Comparison of ENCODE assay signal across 2 cellular contexts in genomic region chr3:15387735-15388134, GRCh38.
TF ChIP-seq lines count a peak whose summit lies in the region.

No MANE protein-coding gene starts in this region.

TF ChIP-seq in SK-N-SH treated with all-trans-retinoic acid at 6 μM for 48 hours, 23 proteins besides CTCF, POLR2A, EP300 and RAD21:
- TF ChIP-seq PATZ1 (CRISPR knock-in tag; IDR thresholded peaks at IDR 0.05; ENCODE audit: borderline replicate concordance) (no peak), GLIS3 (CRISPR knock-in tag; IDR thresholded peaks at IDR 0.05) (no peak), ZFP30 (CRISPR knock-in tag; IDR thresholded peaks at IDR 0.05) (no peak), TSHZ2 (CRISPR knock-in tag; IDR thresholded peaks at IDR 0.05) (no peak), PPARA (CRISPR knock-in tag; IDR thresholded peaks at IDR 0.05; ENCODE audit: borderline replicate concordance) (no peak), RARB (CRISPR knock-in tag; IDR thresholded peaks at IDR 0.05) (no peak), SNAI2 (CRISPR knock-in tag; IDR thresholded peaks at IDR 0.05) (no peak), BACH2 (CRISPR knock-in tag; IDR thresholded peaks at IDR 0.05; ENCODE audit: borderline replicate concordance) (no peak), ZNF70 (CRISPR knock-in tag; IDR thresholded peaks at IDR 0.05) (no peak), TCF4 (CRISPR knock-in tag; IDR thresholded peaks at IDR 0.05; ENCODE audit: borderline replicate concordance) (no peak)

TF ChIP-seq in HepG2, 621 proteins besides CTCF, POLR2A, EP300 and RAD21:
- TF ChIP-seq POGZ (CRISPR knock-in tag; IDR thresholded peaks at IDR 0.05) (no peak), ZNF609 (CRISPR knock-in tag; IDR thresholded peaks at IDR 0.05; ENCODE audit: borderline replicate concordance) (no peak), MATR3 (CRISPR knock-in tag; IDR thresholded peaks at IDR 0.05) (no peak), ISL2 (CRISPR knock-in tag; IDR thresholded peaks at IDR 0.05) (no peak)
